ENCODE assay signal across 8 cellular contexts in the genomic region with DNA sequence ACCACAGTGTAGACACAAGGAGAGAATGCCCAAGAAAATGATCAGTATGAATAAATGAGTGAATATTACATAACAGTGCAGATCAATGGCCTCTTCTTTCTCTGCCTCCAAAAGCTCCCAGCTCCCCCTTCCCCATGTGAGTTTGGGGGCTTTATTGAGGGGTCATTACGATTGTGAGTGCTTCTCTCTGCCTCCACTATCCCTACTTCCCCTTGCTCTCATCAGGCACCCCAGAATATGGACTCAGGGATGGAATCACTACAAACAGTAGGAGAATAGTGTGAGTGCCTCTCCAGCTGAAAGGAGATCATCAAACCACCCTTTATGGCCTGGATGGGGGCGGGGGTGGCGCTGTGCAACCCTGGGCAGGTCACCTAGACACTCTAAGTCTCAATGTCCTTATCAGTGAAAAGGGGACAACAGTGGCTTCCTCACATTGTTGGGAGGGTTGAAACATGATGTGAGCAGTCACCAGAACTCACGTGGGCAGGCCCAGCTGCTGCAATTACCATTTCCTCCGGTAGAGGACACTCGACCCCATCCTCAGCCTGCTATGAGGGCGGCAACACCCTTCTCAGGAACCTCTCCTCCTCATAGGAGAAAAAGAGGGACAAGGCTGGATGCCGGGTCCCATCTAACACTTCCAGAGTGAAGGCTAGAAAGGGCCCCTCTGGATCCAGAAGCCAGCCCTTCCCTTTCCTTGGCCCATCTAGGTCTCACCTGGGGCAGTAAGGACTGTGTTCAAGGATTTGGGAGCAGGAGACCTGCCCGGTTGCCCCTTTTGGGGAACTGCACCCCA. TPM values are rescaled to one million over a fixed set of nuclear protein-coding genes. Genes with fewer than 3 reads are reported as not detected.
DNase-seq lines count a peak whose midpoint lies in the region; ATAC-seq and TF ChIP-seq lines count a peak whose summit lies in the region.

No MANE protein-coding gene starts in this region.

- H3K36me3 ChIP-seq in lower lobe of right lung, result no peaks in the 10 kb centered on the region

- no peak overlapping the region for H3K4me3 ChIP-seq in lower lobe of right lung

- peak; percentile 98 for TF ChIP-seq CTCF in lower lobe of right lung (IDR thresholded peaks at IDR 0.05)

- H3K27me3 ChIP-seq in lower lobe of right lung (ENCODE audit: low read depth), result peaks cover 27% of the 10 kb centered on the region

- ATAC-seq in HG03378 (IDR thresholded peaks at IDR 0.05; ENCODE audit: unreplicated experiment), result peak; percentile 59
- ATAC-seq in lower lobe of right lung, result peak; percentile 81 to 86
- ATAC-seq in HG03095 (IDR thresholded peaks at IDR 0.05; ENCODE audit: unreplicated experiment), result no peak

- H3K9me3 ChIP-seq in lower lobe of right lung, result no peaks in the 10 kb centered on the region

- H3K4me1 ChIP-seq in lower lobe of right lung, result peaks cover 31% of the 10 kb centered on the region

- intact Hi-C loops in lower lobe of right lung (cut with DNase I), result loop anchor here (10.0 kb wide), 1 partner anchor 48 kb away; no protein-coding TSS in a partner anchor

- DNase-seq in DMS 273 (lab: John Stamatoyannopoulos, UW; ENCODE audit: unreplicated experiment), result peak; percentile 93
- DNase-seq in NCI-H69 (lab: John Stamatoyannopoulos, UW), result peak; percentile 85
- peak; percentile 76 to 80 for DNase-seq in activated CD4-positive, alpha-beta T cell treated with anti-CD3 and anti-CD28 coated beads, Interleukin-2, amount 50 U/mL, for 24 hours (ENCODE audit: low read depth in 1 of 2, low spot score in 1 of 2)
- DNase-seq in dedifferentiated amniotic fluid mesenchymal stem cell (ENCODE audit: extremely low spot score), result peak; percentile 82
- DNase-seq in lower lobe of right lung, result peak; percentile 87
- peak; percentile 22 to 77 (median 65) for DNase-seq in stimulated activated CD4-positive, alpha-beta T cell treated with anti-CD3 and anti-CD28 coated beads, TNF-alpha, amount 100 ng/mL, for 1 hour (ENCODE audit: low read depth in 3 of 3, low spot score in 1 of 3)

- H3K27ac ChIP-seq in lower lobe of right lung, result peak overlapping the region; percentile 11

RNA-seq across cellular contexts. Expression of a gene that starts 2.1 kb away (rescaled TPM):
- 1.0 TPM for total RNA-seq in lower lobe of right lung

RNA-seq across cellular contexts. Expression of a gene that starts 28.2 kb away (rescaled TPM):
- 135 TPM for total RNA-seq in lower lobe of right lung

RNA-seq across cellular contexts. Expression of a gene that starts 53.2 kb away (rescaled TPM):
- 31.3 TPM for total RNA-seq in lower lobe of right lung
